ENCODE assay signal across 9 cellular contexts in the genomic region with DNA sequence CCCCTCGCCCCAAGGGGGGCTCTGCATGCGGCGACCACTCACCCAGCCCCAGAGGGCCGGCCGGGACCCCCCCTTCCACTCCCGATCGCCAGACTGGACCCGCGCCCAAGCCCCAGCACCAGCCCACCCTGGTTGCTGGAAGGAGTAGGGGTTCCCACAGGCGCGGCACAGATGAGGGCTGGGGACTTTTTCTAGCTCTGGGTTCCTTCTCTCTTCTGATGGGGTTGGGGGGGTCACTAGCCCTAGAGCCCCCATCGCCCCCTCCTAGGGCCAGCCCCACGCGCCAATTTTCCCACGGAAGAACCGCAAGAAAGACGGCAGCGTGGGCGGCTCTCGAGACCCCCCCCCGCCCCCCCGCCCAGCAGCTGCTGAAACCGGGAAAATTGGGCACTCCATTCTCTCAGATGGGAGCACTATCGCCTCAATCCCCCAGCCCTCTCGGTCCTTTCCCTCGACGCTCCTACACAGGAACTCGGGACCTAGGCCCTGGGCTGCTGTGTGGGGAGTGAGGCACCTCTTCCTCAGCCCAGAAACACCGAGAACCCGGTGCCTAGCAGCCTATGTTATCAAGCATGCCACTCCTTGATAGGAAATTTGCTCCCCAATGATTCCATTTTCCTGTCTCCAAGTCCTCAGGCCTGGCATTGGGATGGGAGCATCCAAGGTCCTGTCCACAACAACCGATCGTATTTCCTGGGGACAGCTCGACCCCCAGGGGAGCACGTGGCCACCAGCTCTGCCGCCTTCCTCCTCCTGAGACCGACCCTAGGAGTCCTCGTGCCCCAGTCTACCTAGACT. TPM values are rescaled to one million over a fixed set of nuclear protein-coding genes. Genes with fewer than 3 reads are reported as not detected.
A peak's percentile ranks its signal among the peaks of the same experiment; 100 is the strongest.
DNase-seq lines count a peak whose midpoint lies in the region; ATAC-seq and TF ChIP-seq lines count a peak whose summit lies in the region.
"Had no signal": no experiment of that assay in that cellular context is flagged by ENCODE, and none has a peak within 500 bp of the region (broad histone marks: within the 10 kb centered on the region; RNA-seq: fewer than 3 reads in every experiment).

No MANE protein-coding gene starts in this region.

- no peaks in the 10 kb centered on the region for H3K27me3 ChIP-seq in A673 (replicated peaks; ENCODE audit: insufficient read depth, low read depth, low read length, poor library complexity)

- H3K36me3 Mint-ChIP-seq in activated T-helper 17 cell treated with anti-CD3 and anti-CD28 coated beads, Interleukin-2, amount 50 U/mL, for 72 hours (ENCODE audit: low read depth) = peaks cover 6% of the 10 kb centered on the region

- intact Hi-C loops in A673 (cut with micrococcal nuclease; ENCODE audit: unreplicated experiment) = no loop called here

- H3K27me3 Mint-ChIP-seq in activated T-helper 17 cell treated with anti-CD3 and anti-CD28 coated beads, Interleukin-2, amount 50 U/mL, for 72 hours = peaks cover 34% of the 10 kb centered on the region

- H3K9me3 ChIP-seq in A673 (ENCODE audit: low read depth, low read length, poor library complexity, severe bottlenecking) = no peaks in the 10 kb centered on the region
- no peaks in the 10 kb centered on the region for H3K9me3 ChIP-seq in mesodermal cell (ENCODE audit: control insufficient read depth, low read length)

- no peak for DNase-seq in A673 (ENCODE audit: low spot score)
- peak; percentile 62 for DNase-seq in GM13977 (ENCODE audit: low spot score)
- DNase-seq in activated CD4-positive, CD25-positive, alpha-beta regulatory T cell (lab: John Stamatoyannopoulos, UW) = no peak
- DNase-seq in effector CD8-positive, alpha-beta T cell (lab: John Stamatoyannopoulos, UW) = no peak
- DNase-seq: NCI-H2029 treated with DMSO at 0.1 percent for 48 hours had no signal

- H3K36me3 ChIP-seq in A673 (ENCODE audit: insufficient read depth, low read length, poor library complexity, severe bottlenecking) = no peaks in the 10 kb centered on the region
- H3K36me3 ChIP-seq in mesodermal cell (ENCODE audit: control insufficient read depth, insufficient read depth, low read length) = no peaks in the 10 kb centered on the region

- H3K4me3 Mint-ChIP-seq in activated T-helper 17 cell treated with anti-CD3 and anti-CD28 coated beads, Interleukin-2, amount 50 U/mL, for 72 hours = peak overlapping the region; percentile 62

- H3K4me1 ChIP-seq in A673 (ENCODE audit: insufficient read depth, low read length, poor library complexity, severe bottlenecking) = peaks cover 23% of the 10 kb centered on the region
- peaks cover 16% of the 10 kb centered on the region for H3K4me1 ChIP-seq in mesodermal cell (ENCODE audit: control insufficient read depth, insufficient read depth, low read length, poor library complexity, severe bottlenecking)

- BruUV-seq in A673 (replicated peaks; lab: Mats Ljungman, UMichigan) = no TSS peak

- H3K27ac ChIP-seq in A673 (ENCODE audit: low read depth, low read length, poor library complexity, severe bottlenecking) (peak overlapping the region; percentile 85), mesodermal cell (ENCODE audit: low read depth, low read length, severe bottlenecking) (no peak overlapping the region)

- peak overlapping the region; percentile 46 for H3K4me3 ChIP-seq in A673 (ENCODE audit: low read depth, low read length, poor library complexity, severe bottlenecking)
- H3K4me3 ChIP-seq in mesodermal cell (ENCODE audit: extremely low read depth, insufficient read depth, low read length, poor library complexity, severe bottlenecking) = peak overlapping the region; percentile 14

- no peak overlapping the region for H3K27ac Mint-ChIP-seq in activated T-helper 17 cell treated with anti-CD3 and anti-CD28 coated beads, Interleukin-2, amount 50 U/mL, for 72 hours

- 4 to 10% methylated on average over 8 to 15 of the region's 37 CpGs for WGBS in mesodermal cell (ENCODE audit: insufficient coverage in 2 of 2), 2 experiments

- POLR2A ChIA-PET in A673 (lab: Charles Lee; ENCODE audit: low non-redundant PET) = interaction anchor here (0.5 to 0.6 kb wide), 2 partner anchors 11 to 25 kb away, joined by 4 to 8 read pairs; a partner anchor contains a TSS

- in situ Hi-C loops in GM13977 (cut with MboI; ENCODE audit: low pct_unique_long_range_greater_than_20kb, low sequenced_read_pairs, unreplicated experiment) = no loop called here

- TF ChIP-seq CTCF in A673 (conservative IDR thresholded peaks at IDR 0.05; ENCODE audit: low read depth, low read length) (no peak), GM13977 (IDR thresholded peaks at IDR 0.05; ENCODE audit: extremely low read depth, insufficient read depth, missing control alignments) (no peak)

- H3K4me1 Mint-ChIP-seq in activated T-helper 17 cell treated with anti-CD3 and anti-CD28 coated beads, Interleukin-2, amount 50 U/mL, for 72 hours = peaks cover 10% of the 10 kb centered on the region

- no peak for ATAC-seq in activated T-helper 17 cell treated with anti-CD3 and anti-CD28 coated beads, Interleukin-2, amount 50 U/mL, for 72 hours (replicated peaks)
- ATAC-seq in GM21367 (IDR thresholded peaks at IDR 0.05; ENCODE audit: unreplicated experiment) = no peak
- ATAC-seq in HG03439 (IDR thresholded peaks at IDR 0.05; ENCODE audit: unreplicated experiment) = no peak

- no peaks in the 10 kb centered on the region for H3K9me3 Mint-ChIP-seq in activated T-helper 17 cell treated with anti-CD3 and anti-CD28 coated beads, Interleukin-2, amount 50 U/mL, for 72 hours

- CTCF ChIA-PET in A673 (lab: Charles Lee) = interaction anchor here (0.5 kb wide), 1 partner anchor 19 kb away, joined by 6 read pairs; no protein-coding TSS in a partner anchor

RNA-seq across cellular contexts. Expression of a gene that starts 17.1 kb away (rescaled TPM):
- 24.5 and 27.0 TPM in 2 replicates for total RNA-seq in A673 (2021)
- total RNA-seq in activated T-helper 17 cell treated with anti-CD3 and anti-CD28 coated beads, Interleukin-2, amount 50 U/mL, for 72 hours = 1 to 10 TPM; 1.6 to 5.5 TPM
- 5.2 TPM for polyA plus RNA-seq in mesodermal cell (2013, experiment 1 of 2)
- 4.1 TPM for polyA plus RNA-seq in mesodermal cell (2013, experiment 2 of 2)

RNA-seq across cellular contexts. Expression of a gene that starts 25.2 kb away (rescaled TPM):
- total RNA-seq in A673 (2021) = 42.6 and 45.5 TPM in 2 replicates
- 1 to 10 TPM; 8.7 to 9.1 TPM for total RNA-seq in activated T-helper 17 cell treated with anti-CD3 and anti-CD28 coated beads, Interleukin-2, amount 50 U/mL, for 72 hours
- 9.3 TPM for polyA plus RNA-seq in mesodermal cell (2013, experiment 1 of 2)
- 9.1 TPM for polyA plus RNA-seq in mesodermal cell (2013, experiment 2 of 2)

RNA-seq across cellular contexts. Expression of a gene that starts 36.1 kb away (rescaled TPM):
- total RNA-seq in A673 (2021) = 59.5 and 66.4 TPM in 2 replicates
- total RNA-seq in activated T-helper 17 cell treated with anti-CD3 and anti-CD28 coated beads, Interleukin-2, amount 50 U/mL, for 72 hours = 1 to 10 TPM in 1 of 2 donors, under 1 TPM in 1; 0.50 to 1.6 TPM
- 26.6 TPM for polyA plus RNA-seq in mesodermal cell (2013, experiment 1 of 2)
- 22.3 TPM for polyA plus RNA-seq in mesodermal cell (2013, experiment 2 of 2)

Comparison
In these comparisons a context has a peak if more than half of its experiments do, and no peak if none do; other contexts are left out.
1. RNA of a gene that starts 36.1 kb away (total RNA-seq): 59.5 to 66.4 TPM in A673; 0.50 to 1.6 TPM in activated T-helper 17 cell treated with anti-CD3 and anti-CD28 coated beads, Interleukin-2, amount 50 U/mL, for 72 hours; every median in the first group is over 10 times any median in the second.